ENCODE assay signal across 27 cellular contexts in genomic region chr5:160757194-160757593, GRCh38.
"Had no signal": no experiment of that assay in that cellular context is flagged by ENCODE, and none has a peak within 500 bp of the region (broad histone marks: within the 10 kb centered on the region; RNA-seq: fewer than 3 reads in every experiment).

No MANE protein-coding gene starts in this region.

- H3K36me3 ChIP-seq: neutrophil, right lobe of liver, sigmoid colon, suprapubic skin, tibial artery, transverse colon, upper lobe of right lung, uterus had no signal

- FAIRE-seq: small intestine had no signal

- DNase-seq: naive thymus-derived CD8-positive, alpha-beta T cell; nephron progenitor cell; nucleus accumbens; posterior cingulate gyrus; psoas muscle; right cardiac atrium; right lobe of liver; sigmoid colon; small intestine; stimulated activated CD4-positive, alpha-beta T cell treated with anti-CD3 and anti-CD28 coated beads, Interleukin-15, amount 100 ng/mL, for 24 hours; stimulated activated CD4-positive, alpha-beta T cell treated with anti-CD3 and anti-CD28 coated beads, Interleukin-2, amount 100 ng/mL, for 24 hours; stimulated activated CD4-positive, alpha-beta T cell treated with anti-CD3 and anti-CD28 coated beads, Interleukin-2, amount 100 ng/mL, for 48 hours; stimulated activated CD4-positive, alpha-beta T cell treated with anti-CD3 and anti-CD28 coated beads, Interleukin-4, amount 100 ng/mL, for 24 hours; stimulated activated naive B cell treated with anti-CD40 and anti-IgM and Interleukin-4, amounts not matched to agents 10 μg/mL and 1 μg/mL and 100 μg/mL, for 72 hours; stimulated activated naive CD8-positive, alpha-beta T cell treated with anti-CD3 and anti-CD28 coated beads, Interleukin-15, amount 100 ng/mL, for 72 hours; stimulated activated naive CD8-positive, alpha-beta T cell treated with anti-CD3 and anti-CD28 coated beads, Interleukin-15, Interleukin-2, amounts not matched to agents 100 U/mL and 50 U/mL, for 24 hours; substantia nigra; testis; tibial artery; transverse colon; upper lobe of right lung; uterus had no signal

- ATAC-seq: naive thymus-derived CD8-positive, alpha-beta T cell; natural killer cell treated with Interleukin-12 subunit alpha and Interleukin-12 subunit beta and Interleukin-15 and Interleukin-18, amount 100 ng/mL, for 72 hours; psoas muscle; right cardiac atrium; right lobe of liver; stimulated activated effector memory CD8-positive, alpha-beta T cell treated with anti-CD3 and anti-CD28 coated beads, Interleukin-12 subunit alpha, Interleukin-12 subunit beta, amount 100 ng/mL, for 72 hours; stimulated activated naive B cell treated with anti-CD40 and anti-IgM and Interleukin-4, amounts not matched to agents 10 μg/mL and 1 μg/mL and 100 μg/mL, for 72 hours; stimulated activated naive CD8-positive, alpha-beta T cell treated with anti-CD3 and anti-CD28 coated beads, Interleukin-15, amount 100 ng/mL, for 72 hours; stimulated activated naive CD8-positive, alpha-beta T cell treated with anti-CD3 and anti-CD28 coated beads, Interleukin-15, Interleukin-2, amounts not matched to agents 100 U/mL and 50 U/mL, for 24 hours; upper lobe of right lung had no signal

- H3K4me3 ChIP-seq: psoas muscle, right lobe of liver, sigmoid colon, suprapubic skin, testis, tibial artery, transverse colon, upper lobe of right lung, uterus had no signal

- H3K9me3 ChIP-seq: neutrophil, psoas muscle, right lobe of liver, sigmoid colon, testis, tibial artery, upper lobe of right lung, uterus had no signal

- H3K4me1 ChIP-seq: parathyroid adenoma, psoas muscle, right lobe of liver, sigmoid colon, suprapubic skin, testis, tibial artery, upper lobe of right lung, uterus had no signal
